Comparison of ENCODE assay signal across 8 cellular contexts in the genomic region with DNA sequence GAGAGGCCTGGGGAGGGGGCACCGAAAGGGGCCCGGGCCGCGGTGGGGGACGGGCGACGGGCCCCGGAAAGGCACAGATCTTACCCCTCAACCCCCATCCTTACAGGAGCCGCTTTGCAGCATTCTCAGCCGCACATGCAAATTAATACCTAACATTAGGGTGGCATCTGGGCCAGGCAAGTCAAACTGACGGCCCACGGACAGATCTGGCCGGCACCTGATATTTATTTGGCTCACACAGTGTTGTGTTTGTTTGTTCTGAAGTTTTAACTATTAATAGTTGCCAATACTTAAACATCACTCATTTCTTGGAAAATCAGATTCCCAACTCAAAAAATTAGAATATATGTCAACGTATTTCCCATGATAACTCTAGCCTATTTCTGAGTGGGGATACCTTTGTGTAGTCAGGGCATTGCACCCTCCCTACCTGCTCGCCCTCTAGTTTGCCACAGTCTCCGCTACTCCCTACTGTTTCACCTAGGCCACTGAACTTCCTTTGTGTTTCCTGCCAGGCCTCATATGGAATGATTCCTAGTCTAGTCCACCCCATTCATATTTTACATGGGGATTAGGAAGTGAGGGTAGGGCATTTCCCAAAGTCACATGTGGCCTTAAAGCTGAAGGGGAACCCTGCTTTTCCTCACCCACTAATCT.
DNase-seq lines count a peak whose midpoint lies in the region; ATAC-seq, FAIRE-seq and TF ChIP-seq lines count a peak whose summit lies in the region.

No MANE protein-coding gene starts in this region.

- TF ChIP-seq POLR2A in K562 (conservative IDR thresholded peaks at IDR 0.05) (no peak), vagina (IDR thresholded peaks at IDR 0.05) (no peak)

- no peak for TF ChIP-seq EP300 in K562 (IDR thresholded peaks at IDR 0.05; ENCODE audit: low read length)

- POLR2A ChIA-PET in K562 (lab: Yijun Ruan, JAX) = interaction anchor here (0.8 to 1.0 kb wide), 3 partner anchors 29 to 151 kb away, joined by 3 to 5 read pairs (median 4); no protein-coding TSS in a partner anchor

- H4K20me1 ChIP-seq in K562 (replicated peaks; ENCODE audit: control insufficient read depth, insufficient read depth, low read length) = no peaks in the 10 kb centered on the region

- intact Hi-C loops in K562 (cut with micrococcal nuclease) = loop anchor here (2.0 kb wide), 1 partner anchor 28 kb away; no protein-coding TSS in a partner anchor
- intact Hi-C loops in vagina (cut with DNase I) = loop anchor here (10.0 kb wide), 1 partner anchor 72 kb away; the partner anchor contains the start of gene LARP1

- peak overlapping the region; percentile 83 for H2AFZ ChIP-seq in K562 (ENCODE audit: low read depth, low read length)

- TF ChIP-seq CTCF in BE2C (IDR thresholded peaks at IDR 0.05; ENCODE audit: low read depth, low read length) = no peak
- TF ChIP-seq CTCF in K562 (IDR thresholded peaks at IDR 0.05 in 2 of 3, conservative IDR thresholded peaks at IDR 0.05 in 1 of 3; ENCODE audit: insufficient read depth in 2 of 3, low read depth in 1 of 3, low read length in 3 of 3) = no peak; a peak in 1 of 6 replicates
- no peak for TF ChIP-seq CTCF in vagina (IDR thresholded peaks at IDR 0.05)

- peak; percentile 59 for FAIRE-seq in K562 (lab: Jason Lieb, UNC)

- H3K9me3 ChIP-seq in BE2C = no peaks in the 10 kb centered on the region
- H3K9me3 ChIP-seq in K562 (replicated peaks; ENCODE audit: control insufficient read depth, insufficient read depth, low read depth, low read length) = peaks cover 8% of the 10 kb centered on the region
- H3K9me3 ChIP-seq in vagina = no peaks in the 10 kb centered on the region

- H3K4me1 ChIP-seq in BE2C = no peaks in the 10 kb centered on the region
- peaks cover 12% of the 10 kb centered on the region in 2 experiments; a peak in 4 of 5 replicates for H3K4me1 ChIP-seq in K562 (replicated peaks in 1 of 2; ENCODE audit: control insufficient read depth in 2 of 2, insufficient read depth in 2 of 2, low read length in 2 of 2)
- H3K4me1 ChIP-seq in vagina = peaks cover 14% of the 10 kb centered on the region

- H3K4me3 ChIP-seq in BE2C (ENCODE audit: low read depth, low read length) (peak overlapping the region; percentile 60), K562 (peak overlapping the region; percentile 43), vagina (peak overlapping the region; percentile 48)

- DNase-seq in BE2C (no peak), K562 (ENCODE audit: extremely low read depth in 1 of 4, low spot score in 3 of 4) (no peak), medulla oblongata (ENCODE audit: extremely low spot score) (peak; percentile 6), vagina (ENCODE audit: extremely low spot score in 2 of 2) (no peak)
- no peak for DNase-seq in stimulated activated CD4-positive, alpha-beta T cell treated with anti-CD3 and anti-CD28 coated beads, Interleukin-4, amount 100 ng/mL, for 4 hours
- DNase-seq in stimulated activated CD4-positive, alpha-beta T cell treated with anti-CD3 and anti-CD28 coated beads, Interleukin-1b, Interleukin-23, amount 100 ng/mL, for 48 hours = no peak

- peak overlapping the region; percentile 76 to 91 for H3K9ac ChIP-seq in K562 (ENCODE audit: insufficient read depth in 1 of 2, low read depth in 2 of 2, low read length in 2 of 2)

- no peaks in the 10 kb centered on the region for H3K9me1 ChIP-seq in K562 (ENCODE audit: control insufficient read depth, insufficient read depth, low read length)

- peaks cover 7% of the 10 kb centered on the region; the same call in 2 of the 3 replicates for H3K79me2 ChIP-seq in K562 (ENCODE audit: control insufficient read depth, insufficient read depth, low read length)

- no peak for TF ChIP-seq RAD21 in K562 (CRISPR knock-in tag; conservative IDR thresholded peaks at IDR 0.05 in 1 of 2, IDR thresholded peaks at IDR 0.05 in 1 of 2)

- H3K27me3 ChIP-seq in BE2C (no peaks in the 10 kb centered on the region), K562 (ENCODE audit: control insufficient read depth in 2 of 2, insufficient read depth in 2 of 2, low read length in 2 of 2) (no peaks in the 10 kb centered on the region), vagina (no peaks in the 10 kb centered on the region)

- 12% methylated on average over 16 of the region's 16 CpGs for WGBS in K562 (ENCODE audit: insufficient coverage, low coverage, missing lambda C conversion rate)

- ATAC-seq in GM19397 (IDR thresholded peaks at IDR 0.05; ENCODE audit: unreplicated experiment) (peak; percentile 59), HG03442 (IDR thresholded peaks at IDR 0.05; ENCODE audit: unreplicated experiment) (peak; percentile 46), K562 (peak; percentile 26; the same call in 2 of the 3 replicates)

- BruUV-seq in K562 (replicated peaks; lab: Mats Ljungman, UMichigan) = TSS peak; percentile 79

- H3K4me2 ChIP-seq in K562 (ENCODE audit: insufficient read depth, low read length) = peak overlapping the region; percentile 79

- no peaks in the 10 kb centered on the region for H3K36me3 ChIP-seq in BE2C
- no peaks in the 10 kb centered on the region; the same call in 2 of the 3 replicates for H3K36me3 ChIP-seq in K562 (ENCODE audit: control insufficient read depth, insufficient read depth, low read length)
- no peaks in the 10 kb centered on the region for H3K36me3 ChIP-seq in vagina

- CTCF ChIA-PET in K562 (lab: Yijun Ruan, JAX; ENCODE audit: low intra/inter-chr PET ratio) = interaction anchor here (0.6 kb wide), 1 partner anchor 72 kb away, joined by 11 read pairs; the partner anchor contains the start of gene LARP1

- H3K27ac ChIP-seq in K562 (ENCODE audit: extremely low read depth, low read depth, low read length) (peak overlapping the region; percentile 83), vagina (peak overlapping the region; percentile 78)

- in situ Hi-C loops in K562 (cut with MboI) = no loop called here

TF ChIP-seq in K562, 482 proteins besides CTCF, POLR2A, EP300 and RAD21 (continues in another document):
- TF ChIP-seq, protein P1, sequence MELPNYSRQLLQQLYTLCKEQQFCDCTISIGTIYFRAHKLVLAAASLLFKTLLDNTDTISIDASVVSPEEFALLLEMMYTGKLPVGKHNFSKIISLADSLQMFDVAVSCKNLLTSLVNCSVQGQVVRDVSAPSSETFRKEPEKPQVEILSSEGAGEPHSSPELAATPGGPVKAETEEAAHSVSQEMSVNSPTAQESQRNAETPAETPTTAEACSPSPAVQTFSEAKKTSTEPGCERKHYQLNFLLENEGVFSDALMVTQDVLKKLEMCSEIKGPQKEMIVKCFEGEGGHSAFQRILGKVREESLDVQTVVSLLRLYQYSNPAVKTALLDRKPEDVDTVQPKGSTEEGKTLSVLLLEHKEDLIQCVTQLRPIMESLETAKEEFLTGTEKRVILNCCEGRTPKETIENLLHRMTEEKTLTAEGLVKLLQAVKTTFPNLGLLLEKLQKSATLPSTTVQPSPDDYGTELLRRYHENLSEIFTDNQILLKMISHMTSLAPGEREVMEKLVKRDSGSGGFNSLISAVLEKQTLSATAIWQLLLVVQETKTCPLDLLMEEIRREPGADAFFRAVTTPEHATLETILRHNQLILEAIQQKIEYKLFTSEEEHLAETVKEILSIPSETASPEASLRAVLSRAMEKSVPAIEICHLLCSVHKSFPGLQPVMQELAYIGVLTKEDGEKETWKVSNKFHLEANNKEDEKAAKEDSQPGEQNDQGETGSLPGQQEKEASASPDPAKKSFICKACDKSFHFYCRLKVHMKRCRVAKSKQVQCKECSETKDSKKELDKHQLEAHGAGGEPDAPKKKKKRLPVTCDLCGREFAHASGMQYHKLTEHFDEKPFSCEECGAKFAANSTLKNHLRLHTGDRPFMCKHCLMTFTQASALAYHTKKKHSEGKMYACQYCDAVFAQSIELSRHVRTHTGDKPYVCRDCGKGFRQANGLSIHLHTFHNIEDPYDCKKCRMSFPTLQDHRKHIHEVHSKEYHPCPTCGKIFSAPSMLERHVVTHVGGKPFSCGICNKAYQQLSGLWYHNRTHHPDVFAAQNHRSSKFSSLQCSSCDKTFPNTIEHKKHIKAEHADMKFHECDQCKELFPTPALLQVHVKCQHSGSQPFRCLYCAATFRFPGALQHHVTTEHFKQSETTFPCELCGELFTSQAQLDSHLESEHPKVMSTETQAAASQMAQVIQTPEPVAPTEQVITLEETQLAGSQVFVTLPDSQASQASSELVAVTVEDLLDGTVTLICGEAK (IDR thresholded peaks at IDR 0.05) = peak; percentile 32; the same call in 1 of the 2 replicates
- TF ChIP-seq, protein P1 (CRISPR knock-in tag; IDR thresholded peaks at IDR 0.05) = no peak
- TF ChIP-seq SRF (CRISPR knock-in tag; IDR thresholded peaks at IDR 0.05) (no peak), MEIS2 (IDR thresholded peaks at IDR 0.05; ENCODE audit: partially characterized antibody) (no peak), TRIM24 (IDR thresholded peaks at IDR 0.05) (no peak), SIX5 (IDR thresholded peaks at IDR 0.05; ENCODE audit: borderline replicate concordance in 1 of 2, insufficient read depth in 1 of 2, low read depth in 1 of 2, low read length in 2 of 2) (no peak), ZNF146 (CRISPR knock-in tag; IDR thresholded peaks at IDR 0.05; ENCODE audit: unreplicated experiment) (no peak), E2F3 (CRISPR knock-in tag; IDR thresholded peaks at IDR 0.05) (peak; percentile 57; the same call in 1 of the 2 replicates)
